ENCODE assay signal across 2 cellular contexts in the genomic region with DNA sequence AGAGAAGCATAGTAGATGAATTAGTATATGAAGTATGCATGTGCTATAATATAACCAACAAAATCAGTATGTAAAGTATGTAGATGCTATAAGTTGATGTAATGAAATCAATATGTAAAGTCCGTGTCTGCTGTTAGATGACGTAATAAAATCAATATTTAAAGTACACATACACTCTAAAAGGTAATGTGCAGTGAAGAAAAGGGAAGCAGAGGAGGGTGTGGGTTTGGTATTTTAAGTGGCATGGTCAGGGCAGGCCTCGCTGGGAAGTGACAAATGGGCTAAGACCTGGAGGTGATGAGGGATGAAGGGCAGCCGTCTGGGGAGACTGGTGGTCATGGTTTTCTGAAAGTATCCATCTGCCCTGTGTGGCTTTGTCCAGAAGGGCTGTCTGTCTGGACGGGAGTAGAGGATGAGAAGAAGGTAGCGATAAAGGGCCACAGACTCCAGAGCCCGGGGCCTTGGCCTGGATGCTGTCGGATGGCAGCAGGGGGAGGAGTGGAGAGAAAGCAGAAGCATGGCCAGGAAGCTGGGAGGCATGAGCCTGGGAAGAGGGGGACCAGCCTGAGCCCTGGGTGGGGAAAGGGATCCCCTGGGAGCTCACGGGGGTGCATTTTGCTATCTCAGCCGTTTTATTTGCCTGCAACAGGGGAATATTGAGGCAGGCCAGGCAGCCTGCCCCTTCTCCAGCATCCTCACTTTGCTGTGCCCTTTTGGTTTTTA.
TF ChIP-seq lines count a peak whose summit lies in the region.

No MANE protein-coding gene starts in this region.

TF ChIP-seq in HEK293, 187 proteins besides CTCF, POLR2A, EP300 and RAD21 (continued from another document):
- TF ChIP-seq ZBTB44 (tag by site-specific recombination; IDR thresholded peaks at IDR 0.05) (no peak), ZNF777 (tag by site-specific recombination; IDR thresholded peaks at IDR 0.05; ENCODE audit: borderline replicate concordance) (no peak), ZNF202 (tag by site-specific recombination; IDR thresholded peaks at IDR 0.05; ENCODE audit: borderline replicate concordance) (no peak), HOXA7 (CRISPR knock-in tag; IDR thresholded peaks at IDR 0.05; ENCODE audit: borderline replicate concordance) (no peak)
- TF ChIP-seq, protein P1, sequence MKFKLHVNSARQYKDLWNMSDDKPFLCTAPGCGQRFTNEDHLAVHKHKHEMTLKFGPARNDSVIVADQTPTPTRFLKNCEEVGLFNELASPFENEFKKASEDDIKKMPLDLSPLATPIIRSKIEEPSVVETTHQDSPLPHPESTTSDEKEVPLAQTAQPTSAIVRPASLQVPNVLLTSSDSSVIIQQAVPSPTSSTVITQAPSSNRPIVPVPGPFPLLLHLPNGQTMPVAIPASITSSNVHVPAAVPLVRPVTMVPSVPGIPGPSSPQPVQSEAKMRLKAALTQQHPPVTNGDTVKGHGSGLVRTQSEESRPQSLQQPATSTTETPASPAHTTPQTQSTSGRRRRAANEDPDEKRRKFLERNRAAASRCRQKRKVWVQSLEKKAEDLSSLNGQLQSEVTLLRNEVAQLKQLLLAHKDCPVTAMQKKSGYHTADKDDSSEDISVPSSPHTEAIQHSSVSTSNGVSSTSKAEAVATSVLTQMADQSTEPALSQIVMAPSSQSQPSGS (tag by site-specific recombination; IDR thresholded peaks at IDR 0.05; ENCODE audit: low read depth): 0 out of 2 replicates have a peak, but pooled peaks have one; percentile 25

TF ChIP-seq in HepG2, 621 proteins besides CTCF, POLR2A, EP300 and RAD21 (continued from another document):
- peak; percentile 70 for TF ChIP-seq CREB1 (IDR thresholded peaks at IDR 0.05)
- TF ChIP-seq CREB1 (CRISPR knock-in tag; IDR thresholded peaks at IDR 0.05): no peak
- TF ChIP-seq NFE2 (CRISPR knock-in tag; IDR thresholded peaks at IDR 0.05): no peak
- TF ChIP-seq HHEX (CRISPR knock-in tag; IDR thresholded peaks at IDR 0.05): no peak
- peak; percentile 58; the same call in 1 of the 2 replicates for TF ChIP-seq KAT2B (IDR thresholded peaks at IDR 0.05; ENCODE audit: borderline replicate concordance, low read depth, low read length)
- TF ChIP-seq SOX5 (CRISPR knock-in tag; IDR thresholded peaks at IDR 0.05; ENCODE audit: borderline replicate concordance): no peak
- TF ChIP-seq ZNF275 (CRISPR knock-in tag; IDR thresholded peaks at IDR 0.05; ENCODE audit: borderline replicate concordance): no peak
- TF ChIP-seq ZFP36L1 (CRISPR knock-in tag; IDR thresholded peaks at IDR 0.05): no peak
- TF ChIP-seq PCBP2 (optimal IDR thresholded peaks at IDR 0.05; ENCODE audit: low read depth, low read length, poor library complexity, severe bottlenecking): no peak
- TF ChIP-seq CSRNP1 (CRISPR knock-in tag; IDR thresholded peaks at IDR 0.05): no peak
- no peak for TF ChIP-seq ZKSCAN8 (CRISPR knock-in tag; IDR thresholded peaks at IDR 0.05; ENCODE audit: borderline replicate concordance)
- peak; percentile 96 for TF ChIP-seq ATF7 (IDR thresholded peaks at IDR 0.05)
- TF ChIP-seq ATF7 (CRISPR knock-in tag; IDR thresholded peaks at IDR 0.05): no peak
- TF ChIP-seq SAP130 (CRISPR knock-in tag; IDR thresholded peaks at IDR 0.05; ENCODE audit: low read depth): no peak
- TF ChIP-seq HCFC1 (IDR thresholded peaks at IDR 0.05; ENCODE audit: low read depth, low read length): no peak
